ENCODE assay signal across 8 cellular contexts in the genomic region with DNA sequence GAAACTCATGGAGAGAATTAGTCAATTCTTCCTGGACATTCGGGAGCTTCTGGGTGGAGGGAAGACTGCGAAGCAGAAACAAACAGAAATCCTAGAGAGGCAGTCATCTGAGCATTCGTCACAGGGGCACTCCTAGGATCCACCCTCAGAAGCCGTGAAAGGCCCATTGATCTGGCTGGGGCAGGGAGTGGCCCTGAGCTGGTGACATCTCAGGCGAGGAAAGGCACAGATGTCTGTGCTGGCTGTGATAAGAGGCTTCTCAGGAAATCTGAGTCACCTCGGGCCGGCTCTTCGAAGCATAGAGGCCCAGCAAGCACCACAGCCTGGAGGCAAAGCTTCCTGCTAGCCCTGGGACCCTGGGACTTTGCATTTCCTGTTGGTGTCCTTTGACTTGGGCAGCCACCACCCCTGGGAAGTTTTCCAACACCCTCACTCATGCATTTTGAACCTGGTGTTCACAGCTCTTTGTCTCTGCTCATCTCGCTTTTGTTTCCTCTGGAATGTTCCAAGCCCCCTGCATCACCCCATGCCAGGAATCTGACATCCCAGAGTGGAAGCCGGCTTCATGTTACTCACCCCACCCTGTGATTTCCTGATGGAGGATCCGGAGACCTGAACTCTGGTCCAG. TPM values are rescaled to one million over a fixed set of nuclear protein-coding genes. Genes with fewer than 3 reads are reported as not detected.
DNase-seq lines count a peak whose midpoint lies in the region; ATAC-seq, FAIRE-seq and TF ChIP-seq lines count a peak whose summit lies in the region.

No MANE protein-coding gene starts in this region.

- no peaks in the 10 kb centered on the region for H3K36me3 Mint-ChIP-seq in activated naive CD4-positive, alpha-beta T cell treated with anti-CD3 and anti-CD28 coated beads, Interleukin-2, amount 50 U/mL, for 72 hours
- H3K36me3 Mint-ChIP-seq in stimulated activated effector memory CD8-positive, alpha-beta T cell treated with anti-CD3 and anti-CD28 coated beads, Interleukin-12 subunit alpha, Interleukin-12 subunit beta, amount 100 ng/mL, for 72 hours: no peaks in the 10 kb centered on the region

- POLR2A ChIA-PET in K562 (lab: Yijun Ruan, JAX): interaction anchor here (0.9 kb wide), 1 partner anchor 12 kb away, joined by 4 read pairs; no protein-coding TSS in a partner anchor

- peak overlapping the region; percentile 21 to 91 for H3K27ac Mint-ChIP-seq in activated naive CD4-positive, alpha-beta T cell treated with anti-CD3 and anti-CD28 coated beads, Interleukin-2, amount 50 U/mL, for 72 hours
- H3K27ac Mint-ChIP-seq in stimulated activated effector memory CD8-positive, alpha-beta T cell treated with anti-CD3 and anti-CD28 coated beads, Interleukin-12 subunit alpha, Interleukin-12 subunit beta, amount 100 ng/mL, for 72 hours: no peak overlapping the region

- H3K9ac ChIP-seq in K562 (ENCODE audit: insufficient read depth in 1 of 2, low read depth in 2 of 2, low read length in 2 of 2) (peak overlapping the region in 1 of 2 experiments; percentile 59; a peak in 3 of 4 replicates), iPS-20b (ENCODE audit: low read depth, low read length) (peak overlapping the region; percentile 65; the same call in 1 of the 2 replicates)

- CTCF ChIA-PET in K562 (lab: Yijun Ruan, JAX; ENCODE audit: low intra/inter-chr PET ratio): no interaction called here

- H3K27ac ChIP-seq in K562 (ENCODE audit: extremely low read depth, low read depth, low read length): peak overlapping the region; percentile 93
- H3K27ac ChIP-seq in iPS-20b (ENCODE audit: low read length): peak overlapping the region; percentile 68

- H2AFZ ChIP-seq in K562 (ENCODE audit: low read depth, low read length): peak overlapping the region; percentile 91

- intact Hi-C loops in K562 (cut with micrococcal nuclease): loop anchor here (10.0 kb wide), 2 partner anchors 46 to 256 kb away; no protein-coding TSS in a partner anchor

- H3K4me1 Mint-ChIP-seq in stimulated activated effector memory CD8-positive, alpha-beta T cell treated with anti-CD3 and anti-CD28 coated beads, Interleukin-12 subunit alpha, Interleukin-12 subunit beta, amount 100 ng/mL, for 72 hours: peaks cover 4% of the 10 kb centered on the region

- no peaks in the 10 kb centered on the region for H3K9me1 ChIP-seq in K562 (ENCODE audit: control insufficient read depth, insufficient read depth, low read length)

- no peaks in the 10 kb centered on the region for H3K9me3 Mint-ChIP-seq in activated naive CD4-positive, alpha-beta T cell treated with anti-CD3 and anti-CD28 coated beads, Interleukin-2, amount 50 U/mL, for 72 hours
- H3K9me3 Mint-ChIP-seq in stimulated activated effector memory CD8-positive, alpha-beta T cell treated with anti-CD3 and anti-CD28 coated beads, Interleukin-12 subunit alpha, Interleukin-12 subunit beta, amount 100 ng/mL, for 72 hours: no peaks in the 10 kb centered on the region

- H3K4me3 ChIP-seq in K562 (no peak overlapping the region), iPS-20b (ENCODE audit: low read length) (peak overlapping the region; percentile 23; the same call in 1 of the 2 replicates)

- in situ Hi-C loops in K562 (cut with MboI): no loop called here

- H3K27me3 ChIP-seq in K562 (ENCODE audit: control insufficient read depth in 2 of 2, insufficient read depth in 2 of 2, low read length in 2 of 2): no peaks in the 10 kb centered on the region
- H3K27me3 ChIP-seq in iPS-20b (ENCODE audit: insufficient read depth, low read length): no peaks in the 10 kb centered on the region

- no peak for DNase-seq in activated naive CD4-positive, alpha-beta T cell treated with anti-CD3 and anti-CD28 coated beads, Interleukin-2, amount 50 U/mL, for 72 hours (ENCODE audit: low spot score in 2 of 2)
- DNase-seq in activated naive CD4-positive, alpha-beta T cell (lab: John Stamatoyannopoulos, UW): no peak
- DNase-seq in K562 (ENCODE audit: extremely low read depth in 1 of 4, low spot score in 3 of 4) (peak; percentile 82 to 94 (median 86)), GM12891 (ENCODE audit: insufficient read length, low spot score) (no peak)
- DNase-seq in stimulated activated effector memory CD8-positive, alpha-beta T cell treated with anti-CD3 and anti-CD28 coated beads, Interleukin-12 subunit alpha, Interleukin-12 subunit beta, amount 100 ng/mL, for 72 hours (ENCODE audit: low spot score in 2 of 2): no peak
- DNase-seq in activated effector memory CD4-positive, alpha-beta T cell treated with Interleukin-2 at 50 U/mL for 16 hours: no peak

- TF ChIP-seq CTCF in K562 (IDR thresholded peaks at IDR 0.05 in 2 of 3, conservative IDR thresholded peaks at IDR 0.05 in 1 of 3; ENCODE audit: insufficient read depth in 2 of 3, low read depth in 1 of 3, low read length in 3 of 3): peak in 1 of 3 experiments; percentile 2; a peak in 1 of 6 replicates

- H4K20me1 ChIP-seq in K562 (replicated peaks; ENCODE audit: control insufficient read depth, insufficient read depth, low read length): no peaks in the 10 kb centered on the region

- TF ChIP-seq EP300 in K562 (IDR thresholded peaks at IDR 0.05; ENCODE audit: low read length): peak; percentile 88

- H3K9me3 ChIP-seq in K562 (replicated peaks; ENCODE audit: control insufficient read depth, insufficient read depth, low read depth, low read length) (no peaks in the 10 kb centered on the region), iPS-20b (ENCODE audit: insufficient read depth, low read depth, low read length) (no peaks in the 10 kb centered on the region)

- peaks cover 17 to 30% of the 10 kb centered on the region in 2 experiments for H3K4me1 ChIP-seq in K562 (replicated peaks in 1 of 2; ENCODE audit: control insufficient read depth in 2 of 2, insufficient read depth in 2 of 2, low read length in 2 of 2)
- peaks cover 17% of the 10 kb centered on the region for H3K4me1 ChIP-seq in iPS-20b (ENCODE audit: insufficient read depth, low read length)

- H3K4me3 Mint-ChIP-seq in stimulated activated effector memory CD8-positive, alpha-beta T cell treated with anti-CD3 and anti-CD28 coated beads, Interleukin-12 subunit alpha, Interleukin-12 subunit beta, amount 100 ng/mL, for 72 hours: no peak overlapping the region

- 4% methylated on average over 11 of the region's 11 CpGs for WGBS in K562 (ENCODE audit: insufficient coverage, low coverage, missing lambda C conversion rate)

- TF ChIP-seq RAD21 in K562 (CRISPR knock-in tag; conservative IDR thresholded peaks at IDR 0.05 in 1 of 2, IDR thresholded peaks at IDR 0.05 in 1 of 2): no peak

- peak overlapping the region; percentile 58 for H3K4me2 ChIP-seq in K562 (ENCODE audit: insufficient read depth, low read length)

- no TSS peak for BruUV-seq in K562 (replicated peaks; lab: Mats Ljungman, UMichigan)

- FAIRE-seq in K562 (lab: Jason Lieb, UNC): peak; percentile 100
- FAIRE-seq in GM12891 (lab: Jason Lieb, UNC): no peak

- H3K79me2 ChIP-seq in K562 (ENCODE audit: control insufficient read depth, insufficient read depth, low read length): no peaks in the 10 kb centered on the region

- peak; percentile 59 to 69 for ATAC-seq in activated naive CD4-positive, alpha-beta T cell treated with anti-CD3 and anti-CD28 coated beads, Interleukin-2, amount 50 U/mL, for 72 hours
- peak; percentile 99 for ATAC-seq in K562
- ATAC-seq in stimulated activated effector memory CD8-positive, alpha-beta T cell treated with anti-CD3 and anti-CD28 coated beads, Interleukin-12 subunit alpha, Interleukin-12 subunit beta, amount 100 ng/mL, for 72 hours: peak; percentile 57
- ATAC-seq in HG02840 (IDR thresholded peaks at IDR 0.05; ENCODE audit: low FRiP score, unreplicated experiment): no peak

- H3K36me3 ChIP-seq in K562 (ENCODE audit: control insufficient read depth, insufficient read depth, low read length) (peaks cover 2% of the 10 kb centered on the region; the same call in 1 of the 3 replicates), iPS-20b (ENCODE audit: insufficient read depth, low read depth, low read length) (peaks cover 14% of the 10 kb centered on the region)

- TF ChIP-seq POLR2A in K562 (conservative IDR thresholded peaks at IDR 0.05) (no peak), GM12891 (IDR thresholded peaks at IDR 0.05; ENCODE audit: low read depth, low read length) (no peak)

TF ChIP-seq in K562, 482 proteins besides CTCF, POLR2A, EP300 and RAD21 (continues in another document):
- TF ChIP-seq TFAM (CRISPR knock-in tag; conservative IDR thresholded peaks at IDR 0.05) (no peak), ARID1B (IDR thresholded peaks at IDR 0.05) (peak; percentile 97), DNMT1 (IDR thresholded peaks at IDR 0.05) (no peak), CREB1 (IDR thresholded peaks at IDR 0.05) (peak; percentile 19; the same call in 1 of the 2 replicates), CREB1 (CRISPR knock-in tag; IDR thresholded peaks at IDR 0.05) (peak; percentile 30; the same call in 1 of the 2 replicates)

TF ChIP-seq in GM12891, 5 proteins besides CTCF, POLR2A, EP300 and RAD21:
- no peak for TF ChIP-seq SPI1 (IDR thresholded peaks at IDR 0.05; ENCODE audit: low read depth, low read length)
- TF ChIP-seq TAF1 (IDR thresholded peaks at IDR 0.05; ENCODE audit: low read depth, low read length): no peak
- TF ChIP-seq POLR2AphosphoS5 (IDR thresholded peaks at IDR 0.05; ENCODE audit: low read depth, low read length): no peak
- no peak for TF ChIP-seq PAX5 (IDR thresholded peaks at IDR 0.05; ENCODE audit: insufficient read depth, low read length, severe bottlenecking)
- no peak for TF ChIP-seq POU2F2 (IDR thresholded peaks at IDR 0.05; ENCODE audit: low read depth, low read length)
TF ChIP-seq in GM12891: peak in this region for 0.

RNA-seq across cellular contexts. Expression of a gene that starts 23.3 kb away (rescaled TPM):
- total RNA-seq in activated naive CD4-positive, alpha-beta T cell treated with anti-CD3 and anti-CD28 coated beads, Interleukin-2, amount 50 U/mL, for 72 hours: 1 to 10 TPM; 4.0 to 5.3 TPM
- 29.2 and 45.9 TPM in 2 replicates for total RNA-seq in K562 (2011; cell fraction: chromatin; rRNA removed; ENCODE audit: low replicate concordance)
- 13.7 and 20.7 TPM in 2 replicates for total RNA-seq in K562 (2011; cell fraction: nucleolus; rRNA removed)
- 32.9 and 47.6 TPM in 2 replicates for total RNA-seq in K562 (2011; cell fraction: nucleoplasm; rRNA removed)
- total RNA-seq in K562 (2014; rRNA removed) (3.5 and 4.4 TPM in 2 replicates), K562 (2014; rRNA removed; fragmentation: Illumina TruSeq; extraction: Trizol) (4.2 and 7.3 TPM in 2 replicates), K562 (2015; rRNA removed; fragmentation: Illumina TruSeq; extraction: Trizol) (1.5 and 1.7 TPM in 2 replicates), K562 (2021) (3.0 and 3.1 TPM in 2 replicates)
- polyA plus RNA-seq in K562 (2011; rRNA removed) (2.5 and 2.7 TPM in 2 replicates), K562 (2014; fragmentation: Illumina TruSeq; extraction: Trizol) (4.2 and 4.5 TPM in 2 replicates), K562 (2014; fragmentation: Nextera tagmentation; extraction: Ambion mirVana) (1 to 10 TPM; 1.9 to 3.7 TPM), K562 (2014; rRNA removed) (6.2 and 6.4 TPM in 2 replicates)
- polyA plus RNA-seq in K562 (2011; cell fraction: cytosol; rRNA removed): 2.1 TPM in 2 replicates
- polyA plus RNA-seq in K562 (2011; cell fraction: nucleus; rRNA removed): 27.3 and 29.6 TPM in 2 replicates
- 0.92 and 12.4 TPM in 2 replicates for polyA plus RNA-seq in K562 (2012)
- 5.4 and 5.6 TPM in 2 replicates for polyA minus RNA-seq in K562 (2011; rRNA and poly(A)+ RNA removed)
- polyA minus RNA-seq in K562 (2011; cell fraction: cytosol; rRNA and poly(A)+ RNA removed): not detected in 2 replicates
- polyA minus RNA-seq in K562 (2011; cell fraction: nucleus; rRNA and poly(A)+ RNA removed): 6.3 and 8.4 TPM in 2 replicates
- not detected for polyA plus RNA-seq in GM12891 (2012; ENCODE audit: low read depth, missing spikeins)

Comparison
In these comparisons a context has a peak if more than half of its experiments do, and no peak if none do; other contexts are left out.
1. DNase-seq: peak in K562 (4 of 4); none in activated naive CD4-positive, alpha-beta T cell treated with anti-CD3 and anti-CD28 coated beads, Interleukin-2, amount 50 U/mL, for 72 hours (0 of 2), activated naive CD4-positive, alpha-beta T cell (0 of 4), stimulated activated effector memory CD8-positive, alpha-beta T cell treated with anti-CD3 and anti-CD28 coated beads, Interleukin-12 subunit alpha, Interleukin-12 subunit beta, amount 100 ng/mL, for 72 hours (0 of 2), GM12891 (single experiment) and activated effector memory CD4-positive, alpha-beta T cell treated with Interleukin-2 at 50 U/mL for 16 hours (single experiment).